In genomic region chr13:106418556-106418955, GRCh38 we compare ENCODE assay signal across 21 cellular contexts.
DNase-seq lines count a peak whose midpoint lies in the region; ATAC-seq and TF ChIP-seq lines count a peak whose summit lies in the region.
"Had no signal": no experiment of that assay in that cellular context is flagged by ENCODE, and none has a peak within 500 bp of the region (broad histone marks: within the 10 kb centered on the region; RNA-seq: fewer than 3 reads in every experiment).

No MANE protein-coding gene starts in this region.

- H3K4me3 ChIP-seq in epithelial cell of esophagus (ENCODE audit: low read length), result no peak overlapping the region
- H3K4me3 ChIP-seq: breast epithelium, gastroesophageal sphincter, neural progenitor cell, uterus had no signal

- DNase-seq in Daoy (ENCODE audit: low read depth) (peak; percentile 18), NCI-H69 (lab: John Stamatoyannopoulos, UW) (peak; percentile 26), epithelial cell of esophagus (ENCODE audit: low read depth) (peak; percentile 27), sciatic nerve (ENCODE audit: low spot score) (no peak), left colon (no peak)
- DNase-seq in activated CD4-positive, alpha-beta T cell treated with anti-CD3 and anti-CD28 coated beads, Interleukin-2, amount 50 U/mL, for 4 hours, result no peak
- DNase-seq: activated B cell treated with CpG ODN at 0.5 μM for 24 hours; activated effector memory CD4-positive, alpha-beta T cell treated with anti-CD3 and anti-CD28 coated beads, Interleukin-2, amount 50 U/mL, for 16 hours; CD8-positive, alpha-beta memory T cell; effector CD4-positive, alpha-beta T cell; Karpas-422; NCI-H187; NCI-H510A treated with DMSO at 0.1 percent for 48 hours; stimulated activated naive CD8-positive, alpha-beta T cell treated with anti-CD3 and anti-CD28 coated beads, Interleukin-15, amount 100 ng/mL, for 72 hours; T-cell; uterus had no signal

- ATAC-seq in sciatic nerve (peak; percentile 24), HG02642 (IDR thresholded peaks at IDR 0.05; ENCODE audit: poor library complexity, unreplicated experiment) (no peak), left colon (no peak), GM18868 (IDR thresholded peaks at IDR 0.05; ENCODE audit: unreplicated experiment) (no peak)
- ATAC-seq: gastroesophageal sphincter; stimulated activated naive CD8-positive, alpha-beta T cell treated with anti-CD3 and anti-CD28 coated beads, Interleukin-15, amount 100 ng/mL, for 72 hours; T-cell had no signal

- no peak for TF ChIP-seq CTCF in epithelial cell of esophagus (IDR thresholded peaks at IDR 0.05; ENCODE audit: insufficient read depth, low read depth, low read length, missing control alignments)

- intact Hi-C loops in sciatic nerve (cut with DNase I) (no loop called here), left colon (cut with DNase I, micrococcal nuclease) (no loop called here)

Comparison
In these comparisons a context has a peak if more than half of its experiments do, and no peak if none do; other contexts are left out.
1. DNase-seq: peak in Daoy (single experiment), NCI-H69 (single experiment) and epithelial cell of esophagus (single experiment); none in sciatic nerve (single experiment), left colon (0 of 2) and activated CD4-positive, alpha-beta T cell treated with anti-CD3 and anti-CD28 coated beads, Interleukin-2, amount 50 U/mL, for 4 hours (0 of 2).